ENCODE assay signal across 8 cellular contexts in genomic region chrX:53682885-53683555, GRCh38. TPM values are rescaled to one million over a fixed set of nuclear protein-coding genes. Genes with fewer than 3 reads are reported as not detected.
DNase-seq lines count a peak whose midpoint lies in the region; ATAC-seq and TF ChIP-seq lines count a peak whose summit lies in the region.

No MANE protein-coding gene starts in this region.

- H3K4me3 ChIP-seq in NB4 (ENCODE audit: low read depth, low read length) (peak overlapping the region; percentile 78), mesodermal cell (ENCODE audit: extremely low read depth, insufficient read depth, low read length, poor library complexity, severe bottlenecking) (peak overlapping the region; percentile 53), thoracic aorta (peak overlapping the region; percentile 81)

- H3K27ac Mint-ChIP-seq in dendritic cell treated with granulocyte-macrophage colony-stimulating factor and Interleukin-4, amounts not matched to agents 40 ng/mL and 50 ng/mL, for 4 days = peak overlapping the region; percentile 95

- WGBS in mesodermal cell (ENCODE audit: insufficient coverage in 2 of 2), 2 experiments = 0% methylated on average over 5 of the region's 24 CpGs; no CpG with 5 or more reads in 1 of the 2 experiments

- no peak for TF ChIP-seq POLR2A in NB4 (IDR thresholded peaks at IDR 0.05; ENCODE audit: extremely low read depth, insufficient read length)

- no peaks in the 10 kb centered on the region for H3K27me3 Mint-ChIP-seq in dendritic cell treated with granulocyte-macrophage colony-stimulating factor and Interleukin-4, amounts not matched to agents 40 ng/mL and 50 ng/mL, for 4 days

- H3K27ac ChIP-seq in mesodermal cell (ENCODE audit: low read depth, low read length, severe bottlenecking) (peak overlapping the region; percentile 97), thoracic aorta (peak overlapping the region; percentile 85 to 93)

- no peaks in the 10 kb centered on the region for H3K9me3 Mint-ChIP-seq in dendritic cell treated with granulocyte-macrophage colony-stimulating factor and Interleukin-4, amounts not matched to agents 40 ng/mL and 50 ng/mL, for 4 days

- peaks cover 61% of the 10 kb centered on the region for H3K36me3 Mint-ChIP-seq in dendritic cell treated with granulocyte-macrophage colony-stimulating factor and Interleukin-4, amounts not matched to agents 40 ng/mL and 50 ng/mL, for 4 days (ENCODE audit: low read depth)

- H3K36me3 ChIP-seq in mesodermal cell (ENCODE audit: control insufficient read depth, insufficient read depth, low read length) (peaks cover 30% of the 10 kb centered on the region), thoracic aorta (no peaks in the 10 kb centered on the region)

- H3K4me1 Mint-ChIP-seq in dendritic cell treated with granulocyte-macrophage colony-stimulating factor and Interleukin-4, amounts not matched to agents 40 ng/mL and 50 ng/mL, for 4 days (ENCODE audit: low read depth) = peaks cover 11% of the 10 kb centered on the region

- ATAC-seq in thoracic aorta (ENCODE audit: insufficient number of reproducible peaks, low FRiP score, low read depth) (no peak), GM19324 (IDR thresholded peaks at IDR 0.05; ENCODE audit: low FRiP score, unreplicated experiment) (no peak)

- intact Hi-C loops in dendritic cell treated with granulocyte-macrophage colony-stimulating factor and Interleukin-4, amounts not matched to agents 40 ng/mL and 50 ng/mL, for 4 days (cut with micrococcal nuclease) = loop anchor here (10.0 kb wide), 1 partner anchor 1322 kb away; the partner anchor contains the start of gene APEX2

- no peaks in the 10 kb centered on the region for H3K27me3 ChIP-seq in thoracic aorta (replicated peaks; ENCODE audit: insufficient read depth)

- H3K4me3 Mint-ChIP-seq in dendritic cell treated with granulocyte-macrophage colony-stimulating factor and Interleukin-4, amounts not matched to agents 40 ng/mL and 50 ng/mL, for 4 days = peak overlapping the region; percentile 80

- H3K9me3 ChIP-seq in mesodermal cell (ENCODE audit: control insufficient read depth, low read length) (no peaks in the 10 kb centered on the region), thoracic aorta (no peaks in the 10 kb centered on the region)

- DNase-seq in DMS53 (lab: John Stamatoyannopoulos, UW) (peak; percentile 73), DMS53 treated with DMSO at 0.1 percent for 48 hours (lab: John Stamatoyannopoulos, UW; ENCODE audit: unreplicated experiment) (no peak), NB4 (ENCODE audit: low read depth) (peak; percentile 71), T-helper 22 cell (ENCODE audit: low read depth) (peak; percentile 13), thoracic aorta (ENCODE audit: low spot score) (no peak)

- H3K4me1 ChIP-seq in mesodermal cell (ENCODE audit: control insufficient read depth, insufficient read depth, low read length, poor library complexity, severe bottlenecking) (peaks cover 9% of the 10 kb centered on the region), thoracic aorta (ENCODE audit: control insufficient read depth in 1 of 2, low read depth in 2 of 2) (peaks cover 8 to 10% of the 10 kb centered on the region in 2 donors)

- TF ChIP-seq CTCF in NB4 (IDR thresholded peaks at IDR 0.05; ENCODE audit: low read depth, low read length) (no peak), thoracic aorta (IDR thresholded peaks at IDR 0.05) (no peak)

RNA-seq across cellular contexts. Expression of gene HUWE1, which starts 3.5 kb away (rescaled TPM):
- 111 TPM for polyA plus RNA-seq in mesodermal cell (2013, experiment 1 of 2)
- 86.8 TPM for polyA plus RNA-seq in mesodermal cell (2013, experiment 2 of 2)
- total RNA-seq in thoracic aorta = 100 to 1,000 TPM; 102 to 169 TPM

Comparison
In these comparisons a context has a peak if more than half of its experiments do, and no peak if none do; other contexts are left out.
1. DNase-seq: peak in DMS53 (single experiment), NB4 (single experiment) and T-helper 22 cell (single experiment); none in DMS53 treated with DMSO at 0.1 percent for 48 hours (single experiment) and thoracic aorta (single experiment).
2. Peak in every context shown above with its lines, with median percentiles within 50 percentile points of each other: H3K4me3 ChIP-seq.